ENCODE assay signal across 31 cellular contexts in genomic region chr7:150957119-150958020, GRCh38. TPM values are rescaled to one million over a fixed set of nuclear protein-coding genes. Genes with fewer than 3 reads are reported as not detected.
A peak's percentile ranks its signal among the peaks of the same experiment; 100 is the strongest.
DNase-seq lines count a peak whose midpoint lies in the region; FAIRE-seq and TF ChIP-seq lines count a peak whose summit lies in the region.
"Had no signal": no experiment of that assay in that cellular context is flagged by ENCODE, and none has a peak within 500 bp of the region (broad histone marks: within the 10 kb centered on the region; RNA-seq: fewer than 3 reads in every experiment).

No MANE protein-coding gene starts in this region.

- H2BK120ac ChIP-seq in H1 (replicated peaks; ENCODE audit: low read depth, low read length) = no peak overlapping the region

- TF ChIP-seq RAD21 in H1 (IDR thresholded peaks at IDR 0.05 in 1 of 2, conservative IDR thresholded peaks at IDR 0.05 in 1 of 2; ENCODE audit: low read depth in 2 of 2, low read length in 2 of 2) = no peak

- no peak for TF ChIP-seq POLR2A in H1 (IDR thresholded peaks at IDR 0.05; ENCODE audit: control extremely low read depth in 1 of 2, low read depth in 2 of 2, low read length in 2 of 2)

- peak overlapping the region in 1 of 2 experiments; percentile 19; a peak in 1 of 4 replicates for H3K4me2 ChIP-seq in H1 (ENCODE audit: insufficient read depth in 1 of 2, low read depth in 2 of 2, low read length in 2 of 2)
- H3K4me2 ChIP-seq: BLaER1 treated with 17β-estradiol and CSF1 and Interleukin-3, amounts not matched to agents 10 nM and 100 nM had no signal

- H3K9me3 Mint-ChIP-seq in CD8-positive, alpha-beta memory T cell = no peaks in the 10 kb centered on the region
- H3K9me3 Mint-ChIP-seq in nephron progenitor cell = no peaks in the 10 kb centered on the region
- no peaks in the 10 kb centered on the region for H3K9me3 Mint-ChIP-seq in activated T-cell treated with anti-CD3 and anti-CD28 coated beads, Interleukin-2, amount 50 U/mL, for 24 hours
- H3K9me3 Mint-ChIP-seq: activated CD4-positive, alpha-beta memory T cell treated with anti-CD3 and anti-CD28 coated beads, Interleukin-2, amount 10 ng/mL, durations not matched to agents 7 days and 5 days; activated naive CD4-positive, alpha-beta T cell treated with anti-CD3 and anti-CD28 coated beads, Interleukin-2, amount 10 ng/mL, durations not matched to agents 7 days and 5 days; stimulated activated memory B cell treated with anti-CD40 and anti-IgM and Interleukin-4, amounts not matched to agents 10 μg/mL and 1 μg/mL and 100 μg/mL, for 72 hours; T-cell had no signal

- H4K91ac ChIP-seq in H1 (replicated peaks; ENCODE audit: insufficient read length, low read length) = no peak overlapping the region

- no peak overlapping the region for H3K4me3 Mint-ChIP-seq in CD8-positive, alpha-beta memory T cell
- no peak overlapping the region for H3K4me3 Mint-ChIP-seq in nephron progenitor cell
- no peak overlapping the region for H3K4me3 Mint-ChIP-seq in activated T-cell treated with anti-CD3 and anti-CD28 coated beads, Interleukin-2, amount 50 U/mL, for 24 hours
- H3K4me3 Mint-ChIP-seq: activated CD4-positive, alpha-beta memory T cell treated with anti-CD3 and anti-CD28 coated beads, Interleukin-2, amount 10 ng/mL, durations not matched to agents 7 days and 5 days; activated naive CD4-positive, alpha-beta T cell treated with anti-CD3 and anti-CD28 coated beads, Interleukin-2, amount 10 ng/mL, durations not matched to agents 7 days and 5 days; stimulated activated memory B cell treated with anti-CD40 and anti-IgM and Interleukin-4, amounts not matched to agents 10 μg/mL and 1 μg/mL and 100 μg/mL, for 72 hours; T-cell had no signal

- no peak overlapping the region for H2AFZ ChIP-seq in H1 (ENCODE audit: low read length)

- CTCF ChIA-PET in CD8-positive, alpha-beta memory T cell (lab: Charles Lee) = no interaction called here
- CTCF ChIA-PET in H1 (lab: Charles Lee; ENCODE audit: partially characterized antibody) = interaction anchor here (1.0 to 25.2 kb wide), 5 partner anchors 9 to 59 kb away, joined by 3 to 797 read pairs (median 7); partner anchors contain the start of gene KCNH2

- H3K23ac ChIP-seq in H1 (ENCODE audit: insufficient read length) = no peak overlapping the region

- H3K4ac ChIP-seq in H1 (replicated peaks; ENCODE audit: insufficient read length, low read depth, low read length) = no peak overlapping the region

- no peak for TF ChIP-seq EP300 in H1 (IDR thresholded peaks at IDR 0.05; ENCODE audit: borderline replicate concordance in 1 of 2, low read depth in 2 of 2, low read length in 2 of 2)

- TF ChIP-seq CTCF in H1 (IDR thresholded peaks at IDR 0.05; ENCODE audit: control extremely low read depth in 1 of 3, insufficient read depth in 1 of 3, low read depth in 1 of 3, low read length in 3 of 3) (no peak), nephron progenitor cell (IDR thresholded peaks at IDR 0.05) (no peak)

- no peak overlapping the region for H3K18ac ChIP-seq in H1 (ENCODE audit: extremely low read depth, low read length)

- H3K56ac ChIP-seq in H1 (replicated peaks; ENCODE audit: insufficient read length, low read depth, low read length) = no peak overlapping the region

- H3K27ac ChIP-seq in CD8-positive, alpha-beta memory T cell (ENCODE audit: low read depth, low read length) = peak overlapping the region; percentile 69
- no peak overlapping the region for H3K27ac ChIP-seq in H1 (ENCODE audit: low read depth, low read length)
- H3K27ac ChIP-seq: BLaER1 treated with 17β-estradiol and CSF1 and Interleukin-3, amounts not matched to agents 10 nM and 100 nM; Peyer's patch; psoas muscle; SJCRH30; upper lobe of left lung had no signal

- H3K79me1 ChIP-seq in H1 (ENCODE audit: low read depth, low read length) = no peaks in the 10 kb centered on the region

- H3K4me1 ChIP-seq in CD8-positive, alpha-beta memory T cell (ENCODE audit: insufficient read depth, low read length) = no peaks in the 10 kb centered on the region
- H3K4me1 ChIP-seq in H1 (replicated peaks in 1 of 4; ENCODE audit: control insufficient read depth in 3 of 4, insufficient read depth in 4 of 4, low read length in 3 of 4) = peaks cover 0 to 17% (median 9%) of the 10 kb centered on the region in 4 experiments; a peak in 5 of 7 replicates
- H3K4me1 ChIP-seq: Caco-2, psoas muscle, SJCRH30 had no signal

- DNase-seq in CD8-positive, alpha-beta memory T cell = no peak
- DNase-seq in NCI-H82 treated with DMSO at 0.1 percent for 48 hours (lab: John Stamatoyannopoulos, UW; ENCODE audit: unreplicated experiment) (peak; percentile 79), H1 (ENCODE audit: low read depth in 1 of 2, low spot score in 2 of 2) (no peak), nephron progenitor cell (no peak), HTR-8/SVneo (ENCODE audit: insufficient read length, low spot score) (no peak), epidermal melanocyte (ENCODE audit: insufficient read length, low spot score) (no peak)
- no peak for DNase-seq in activated T-cell treated with anti-CD3 and anti-CD28 coated beads, Interleukin-2, amount 50 U/mL, for 24 hours
- DNase-seq: activated CD4-positive, alpha-beta memory T cell treated with anti-CD3 and anti-CD28 coated beads, Interleukin-2, amount 10 ng/mL, durations not matched to agents 7 days and 5 days; activated CD8-positive, alpha-beta memory T cell treated with anti-CD3 and anti-CD28 coated beads, Interleukin-2, amount 50 U/mL, for 4 hours; activated naive CD4-positive, alpha-beta T cell treated with anti-CD3 and anti-CD28 coated beads, Interleukin-2, amount 10 ng/mL, durations not matched to agents 7 days and 5 days; amniotic stem cell; Caco-2; DMS53; glutamatergic neuron; Kasumi-1; MV-4-11; NCI-H1436 treated with DMSO at 0.1 percent for 48 hours; NCI-H2107; NCI-H748 treated with DMSO at 0.1 percent for 48 hours; Peyer's patch; SJCRH30; stimulated activated CD4-positive, alpha-beta T cell treated with anti-CD3 and anti-CD28 coated beads, Interleukin-15, amount 100 ng/mL, for 24 hours; substantia nigra; T-cell had no signal

- H3K23me2 ChIP-seq in H1 (ENCODE audit: low read depth, low read length) = no peaks in the 10 kb centered on the region; the same call in 1 of the 2 replicates

- peak overlapping the region in 1 of 8 donors; percentile 86 for H3K27ac Mint-ChIP-seq in CD8-positive, alpha-beta memory T cell
- H3K27ac Mint-ChIP-seq in nephron progenitor cell = peak overlapping the region; percentile 27
- no peak overlapping the region for H3K27ac Mint-ChIP-seq in activated T-cell treated with anti-CD3 and anti-CD28 coated beads, Interleukin-2, amount 50 U/mL, for 24 hours
- H3K27ac Mint-ChIP-seq: activated CD4-positive, alpha-beta memory T cell treated with anti-CD3 and anti-CD28 coated beads, Interleukin-2, amount 10 ng/mL, durations not matched to agents 7 days and 5 days; activated naive CD4-positive, alpha-beta T cell treated with anti-CD3 and anti-CD28 coated beads, Interleukin-2, amount 10 ng/mL, durations not matched to agents 7 days and 5 days; stimulated activated memory B cell treated with anti-CD40 and anti-IgM and Interleukin-4, amounts not matched to agents 10 μg/mL and 1 μg/mL and 100 μg/mL, for 72 hours; T-cell had no signal

- 0 out of 2 replicates have a peak overlapping the region, but pooled peaks have one; percentile 20 for H4K8ac ChIP-seq in H1 (ENCODE audit: extremely low read depth, insufficient read depth, low read length)

- FAIRE-seq in H1 (lab: Jason Lieb, UNC) = no peak
- FAIRE-seq in HTR-8/SVneo (lab: Jason Lieb, UNC) = no peak
- FAIRE-seq: GM12891, islet of Langerhans had no signal

- 0 out of 2 replicates have a peak overlapping the region, but pooled peaks have one; percentile 27 for H2BK12ac ChIP-seq in H1 (ENCODE audit: low read depth, low read length)

- H3K27me3 ChIP-seq in CD8-positive, alpha-beta memory T cell (ENCODE audit: insufficient read depth, low read length, poor library complexity, severe bottlenecking) = peaks cover 7% of the 10 kb centered on the region
- H3K27me3 ChIP-seq in H1 (replicated peaks in 1 of 4; ENCODE audit: control insufficient read depth in 3 of 4, extremely low read depth in 1 of 4, insufficient read depth in 3 of 4, low read length in 3 of 4) = peaks cover 0 to 27% (median 14%) of the 10 kb centered on the region in 4 experiments; a peak in 5 of 7 replicates
- H3K27me3 ChIP-seq: Peyer's patch, SJCRH30 had no signal

- H3K27me3 Mint-ChIP-seq in CD8-positive, alpha-beta memory T cell = peaks cover 34 to 42% of the 10 kb centered on the region in 2 donors
- H3K27me3 Mint-ChIP-seq in nephron progenitor cell (ENCODE audit: low read depth, poor library complexity) = peaks cover 14% of the 10 kb centered on the region
- peaks cover 52% of the 10 kb centered on the region for H3K27me3 Mint-ChIP-seq in activated T-cell treated with anti-CD3 and anti-CD28 coated beads, Interleukin-2, amount 50 U/mL, for 24 hours

- peaks cover 0 to 3% (median 0%) of the 10 kb centered on the region in 3 donors for H3K36me3 Mint-ChIP-seq in CD8-positive, alpha-beta memory T cell
- H3K36me3 Mint-ChIP-seq in nephron progenitor cell (ENCODE audit: low read depth) = peaks cover 4% of the 10 kb centered on the region
- no peaks in the 10 kb centered on the region for H3K36me3 Mint-ChIP-seq in activated T-cell treated with anti-CD3 and anti-CD28 coated beads, Interleukin-2, amount 50 U/mL, for 24 hours (ENCODE audit: low read depth)
- H3K36me3 Mint-ChIP-seq: activated naive CD4-positive, alpha-beta T cell treated with anti-CD3 and anti-CD28 coated beads, Interleukin-2, amount 10 ng/mL, durations not matched to agents 7 days and 5 days had no signal

- no peak overlapping the region for H3K9ac ChIP-seq in H1 (replicated peaks in 1 of 4; ENCODE audit: extremely low read depth in 1 of 4, low read depth in 3 of 4, low read length in 3 of 4)
- H3K9ac ChIP-seq: BLaER1 treated with 17β-estradiol and CSF1 and Interleukin-3, amounts not matched to agents 10 nM and 100 nM had no signal

- no peak overlapping the region for H3K4me3 ChIP-seq in CD8-positive, alpha-beta memory T cell (ENCODE audit: low read length)
- no peak overlapping the region for H3K4me3 ChIP-seq in H1 (ENCODE audit: extremely low read depth in 1 of 4, insufficient read depth in 2 of 4, low read depth in 3 of 4, low read length in 4 of 4)
- H3K4me3 ChIP-seq: BLaER1 treated with 17β-estradiol and CSF1 and Interleukin-3, amounts not matched to agents 10 nM and 100 nM; Peyer's patch; psoas muscle; SJCRH30; upper lobe of left lung had no signal

- H4K20me1 ChIP-seq in H1 (replicated peaks in 1 of 2; ENCODE audit: control insufficient read depth in 1 of 2, insufficient read depth in 2 of 2, low read length in 2 of 2) = peaks cover 0 to 1% of the 10 kb centered on the region in 2 experiments

- H3K4me1 Mint-ChIP-seq in CD8-positive, alpha-beta memory T cell = peaks cover 3 to 14% (median 7%) of the 10 kb centered on the region in 3 donors
- peaks cover 83% of the 10 kb centered on the region for H3K4me1 Mint-ChIP-seq in nephron progenitor cell
- H3K4me1 Mint-ChIP-seq in activated T-cell treated with anti-CD3 and anti-CD28 coated beads, Interleukin-2, amount 50 U/mL, for 24 hours (ENCODE audit: low read depth) = peaks cover 8% of the 10 kb centered on the region

- WGBS in H1 (ENCODE audit: extremely low coverage in 1 of 2, insufficient coverage in 1 of 2, insufficient read length in 1 of 2, insufficient replicate concordance in 2 of 2, low coverage in 1 of 2, low lambda C conversion rate in 2 of 2, missing lambda C conversion rate in 1 of 2), 2 experiments = 89% methylated on average over 24 of the region's 27 CpGs; no CpG with 5 or more reads in 1 of the 2 experiments

- H2BK20ac ChIP-seq in H1 (ENCODE audit: low read length) = no peak overlapping the region; the same call in 1 of the 2 replicates

- H2AK5ac ChIP-seq in H1 (ENCODE audit: low read depth, low read length) = peak overlapping the region; percentile 75; the same call in 1 of the 2 replicates

- H2BK5ac ChIP-seq in H1 (ENCODE audit: low read depth, low read length) = no peak overlapping the region

- no peaks in the 10 kb centered on the region for H3K36me3 ChIP-seq in CD8-positive, alpha-beta memory T cell (ENCODE audit: insufficient read depth, low read length)
- no peaks in the 10 kb centered on the region; a peak in 1 of 8 replicates for H3K36me3 ChIP-seq in H1 (ENCODE audit: control insufficient read depth in 2 of 4, insufficient read depth in 4 of 4, low read length in 3 of 4)
- H3K36me3 ChIP-seq: BLaER1 treated with 17β-estradiol and CSF1 and Interleukin-3, amounts not matched to agents 10 nM and 100 nM; Peyer's patch; SJCRH30; upper lobe of left lung had no signal

- POLR2A ChIA-PET in CD8-positive, alpha-beta memory T cell (lab: Charles Lee) = no interaction called here
- POLR2A ChIA-PET in H1 (lab: Charles Lee; ENCODE audit: partially characterized antibody) = interaction anchor here (1.2 to 1.4 kb wide), 2 partner anchors 9 to 22 kb away, joined by 3 to 4 read pairs; no protein-coding TSS in a partner anchor

- no peak overlapping the region for H3K14ac ChIP-seq in H1 (ENCODE audit: insufficient read length)

- no peaks in the 10 kb centered on the region for H3K79me2 ChIP-seq in H1 (ENCODE audit: control insufficient read depth in 1 of 2, insufficient read depth in 2 of 2, low read length in 2 of 2)

- no peak overlapping the region for H2BK15ac ChIP-seq in H1 (ENCODE audit: low read length)

- H3K9me3 ChIP-seq in CD8-positive, alpha-beta memory T cell (ENCODE audit: low read length) = no peaks in the 10 kb centered on the region
- no peaks in the 10 kb centered on the region for H3K9me3 ChIP-seq in H1 (ENCODE audit: insufficient read depth in 2 of 2, low read depth in 1 of 2, low read length in 1 of 2)
- H3K9me3 ChIP-seq: BLaER1 treated with 17β-estradiol and CSF1 and Interleukin-3, amounts not matched to agents 10 nM and 100 nM; Caco-2; Peyer's patch; psoas muscle; SJCRH30; upper lobe of left lung had no signal

- no peak overlapping the region for H4K5ac ChIP-seq in H1 (ENCODE audit: insufficient read length, low read depth, low read length)

RNA-seq across cellular contexts. Expression of gene KCNH2, which starts 20.8 kb away (rescaled TPM):
- under 1 TPM; 0.11 to 0.24 TPM for total RNA-seq in CD8-positive, alpha-beta memory T cell
- polyA plus RNA-seq in CD8-positive, alpha-beta memory T cell = 0.63 TPM
- total RNA-seq in H1 (2021; fragmentation: NEBNext Ultra II Directional; extraction: Animal tissue kit (Norgen Biotek cat#: 25700)) = 7.7 and 8.0 TPM in 2 replicates
- polyA plus RNA-seq in H1 (2011; rRNA removed) = 15.0 and 20.5 TPM in 2 replicates
- polyA plus RNA-seq in H1 (2011; cell fraction: cytosol; rRNA removed) = 13.4 TPM
- polyA plus RNA-seq in H1 (2011; cell fraction: nucleus; rRNA removed) = 23.6 TPM
- polyA plus RNA-seq in H1 (2012, experiment 1 of 2) = 5.5 to 12.1 TPM (median 10.4 TPM) in 4 replicates
- 7.6 TPM for polyA plus RNA-seq in H1 (2012, experiment 2 of 2)
- 7.6 TPM for polyA plus RNA-seq in H1 (2013, experiment 1 of 2)
- polyA plus RNA-seq in H1 (2013, experiment 2 of 2) = 7.2 TPM
- polyA minus RNA-seq in H1 (2011; rRNA and poly(A)+ RNA removed) = 8.9 and 10.2 TPM in 2 replicates
- 9.5 TPM for polyA minus RNA-seq in H1 (2011; cell fraction: cytosol; rRNA and poly(A)+ RNA removed)
- polyA minus RNA-seq in H1 (2011; cell fraction: nucleus; rRNA and poly(A)+ RNA removed) = 7.0 TPM

RNA-seq across cellular contexts. Expression of gene NOS3, which starts 33.4 kb away (rescaled TPM):
- total RNA-seq in CD8-positive, alpha-beta memory T cell = 10 to 100 TPM in 1 of 2 experiments, 1 to 10 TPM in 1; 9.9 to 10.6 TPM
- polyA plus RNA-seq in CD8-positive, alpha-beta memory T cell = 5.2 TPM
- 4.4 and 4.7 TPM in 2 replicates for total RNA-seq in H1 (2021; fragmentation: NEBNext Ultra II Directional; extraction: Animal tissue kit (Norgen Biotek cat#: 25700))
- 16.2 and 20.9 TPM in 2 replicates for polyA plus RNA-seq in H1 (2011; rRNA removed)
- polyA plus RNA-seq in H1 (2011; cell fraction: cytosol; rRNA removed) = 8.1 TPM
- polyA plus RNA-seq in H1 (2011; cell fraction: nucleus; rRNA removed) = 12.6 TPM
- 4.2 to 10.6 TPM (median 8.1 TPM) in 4 replicates for polyA plus RNA-seq in H1 (2012, experiment 1 of 2)
- 5.2 TPM for polyA plus RNA-seq in H1 (2012, experiment 2 of 2)
- polyA plus RNA-seq in H1 (2013, experiment 1 of 2) = 4.2 TPM
- polyA plus RNA-seq in H1 (2013, experiment 2 of 2) = 3.5 TPM
- 5.4 and 6.9 TPM in 2 replicates for polyA minus RNA-seq in H1 (2011; rRNA and poly(A)+ RNA removed)
- polyA minus RNA-seq in H1 (2011; cell fraction: cytosol; rRNA and poly(A)+ RNA removed) = 7.7 TPM
- polyA minus RNA-seq in H1 (2011; cell fraction: nucleus; rRNA and poly(A)+ RNA removed) = 10.1 TPM
- total RNA-seq: myocyte had no signal
